Comparison of ENCODE assay signal across 14 cellular contexts in genomic region chr7:142636751-142637150, GRCh38.
DNase-seq lines count a peak whose midpoint lies in the region; ATAC-seq, FAIRE-seq and TF ChIP-seq lines count a peak whose summit lies in the region.
"Had no signal": no experiment of that assay in that cellular context is flagged by ENCODE, and none has a peak within 500 bp of the region (broad histone marks: within the 10 kb centered on the region; RNA-seq: fewer than 3 reads in every experiment).

No MANE protein-coding gene starts in this region.

- peak overlapping the region; percentile 99 for H3K27ac Mint-ChIP-seq in activated naive CD4-positive, alpha-beta T cell treated with anti-CD3 and anti-CD28 coated beads, Interleukin-2, amount 50 U/mL, for 72 hours

- DNase-seq in activated CD4-positive, alpha-beta T cell treated with anti-CD3 and anti-CD28 coated beads, Interleukin-2, amount 50 U/mL, for 1 hour: peak; percentile 26
- DNase-seq in activated naive CD4-positive, alpha-beta T cell treated with anti-CD3 and anti-CD28 coated beads, Interleukin-2, amount 50 U/mL, for 72 hours (ENCODE audit: low spot score in 2 of 2): no peak
- peak; percentile 33 for DNase-seq in stimulated activated CD4-positive, alpha-beta T cell treated with anti-CD3 and anti-CD28 coated beads, Interleukin-2, amount 100 ng/mL, for 4 hours (ENCODE audit: low read depth)
- DNase-seq in frontal cortex (ENCODE audit: low spot score in 2 of 2) (no peak), iPS-NIHi7 (ENCODE audit: extremely low spot score) (no peak), GM12892 (ENCODE audit: insufficient read length) (no peak), H54 (ENCODE audit: insufficient read length, low spot score) (no peak)
- DNase-seq: BE2C, cerebellar nuclear complex, NCI-H1092 treated with DMSO at 0.1 percent for 48 hours, SHP77, sigmoid colon, testis had no signal

- TF ChIP-seq POLR2A in GM12892 (IDR thresholded peaks at IDR 0.05; ENCODE audit: low read depth, low read length): no peak
- no peak for TF ChIP-seq POLR2A in H54 (IDR thresholded peaks at IDR 0.05; ENCODE audit: low read depth, low read length)

- H3K4me2 ChIP-seq in OCI-LY3 (ENCODE audit: low read length): peak overlapping the region; percentile 65

- H3K36me3 Mint-ChIP-seq in activated naive CD4-positive, alpha-beta T cell treated with anti-CD3 and anti-CD28 coated beads, Interleukin-2, amount 50 U/mL, for 72 hours: no peaks in the 10 kb centered on the region

- no peaks in the 10 kb centered on the region for H4K20me1 ChIP-seq in OCI-LY3 (ENCODE audit: insufficient read depth, low read length)

- no peaks in the 10 kb centered on the region for H3K9me3 Mint-ChIP-seq in activated naive CD4-positive, alpha-beta T cell treated with anti-CD3 and anti-CD28 coated beads, Interleukin-2, amount 50 U/mL, for 72 hours

- H3K27ac ChIP-seq in OCI-LY3 (ENCODE audit: low read length): no peak overlapping the region
- H3K27ac ChIP-seq: sigmoid colon, testis had no signal

- no peak for TF ChIP-seq CTCF in OCI-LY3 (IDR thresholded peaks at IDR 0.05; ENCODE audit: low read depth, low read length)

- H3K4me3 ChIP-seq in OCI-LY3 (ENCODE audit: low read length): peak overlapping the region; percentile 55
- H3K4me3 ChIP-seq: sigmoid colon, testis had no signal

- ATAC-seq in activated naive CD4-positive, alpha-beta T cell treated with anti-CD3 and anti-CD28 coated beads, Interleukin-2, amount 50 U/mL, for 72 hours: peak; percentile 89 to 92

- peak overlapping the region; percentile 18; the same call in 1 of the 2 replicates for H3K9ac ChIP-seq in OCI-LY3 (ENCODE audit: low read length)

- peak overlapping the region; percentile 72 for H2AFZ ChIP-seq in OCI-LY3 (ENCODE audit: low read depth, low read length)

- H3K79me2 ChIP-seq in OCI-LY3 (ENCODE audit: low read length): no peaks in the 10 kb centered on the region

- peaks cover 20% of the 10 kb centered on the region for H3K4me1 ChIP-seq in OCI-LY3 (ENCODE audit: low read length)
- H3K4me1 ChIP-seq: BE2C, sigmoid colon had no signal

- FAIRE-seq in frontal cortex (lab: Jason Lieb, UNC) (no peak), GM12892 (lab: Jason Lieb, UNC) (no peak), H54 (lab: Jason Lieb, UNC) (no peak)

- no peaks in the 10 kb centered on the region for H3K36me3 ChIP-seq in OCI-LY3 (replicated peaks; ENCODE audit: low read depth, low read length)
- H3K36me3 ChIP-seq: BE2C, sigmoid colon had no signal

- peaks cover 6% of the 10 kb centered on the region for H3K27me3 ChIP-seq in OCI-LY3 (ENCODE audit: low read depth, low read length)
- H3K27me3 ChIP-seq: BE2C, testis had no signal

- no peaks in the 10 kb centered on the region for H3K9me3 ChIP-seq in OCI-LY3 (ENCODE audit: insufficient read depth, low read length)
- H3K9me3 ChIP-seq: BE2C, sigmoid colon, testis had no signal

Comparison
In these comparisons a context has a peak if more than half of its experiments do, and no peak if none do; other contexts are left out.
1. DNase-seq: peak in activated CD4-positive, alpha-beta T cell treated with anti-CD3 and anti-CD28 coated beads, Interleukin-2, amount 50 U/mL, for 1 hour (single experiment) and stimulated activated CD4-positive, alpha-beta T cell treated with anti-CD3 and anti-CD28 coated beads, Interleukin-2, amount 100 ng/mL, for 4 hours (single experiment); none in activated naive CD4-positive, alpha-beta T cell treated with anti-CD3 and anti-CD28 coated beads, Interleukin-2, amount 50 U/mL, for 72 hours (0 of 2), frontal cortex (0 of 2), iPS-NIHi7 (single experiment), GM12892 (single experiment) and H54 (single experiment).